In genomic region chr17:76672892-76673291, GRCh38 we compare ENCODE assay signal across 11 cellular contexts. TPM values are rescaled to one million over a fixed set of nuclear protein-coding genes. Genes with fewer than 3 reads are reported as not detected.
DNase-seq lines count a peak whose midpoint lies in the region; ATAC-seq, FAIRE-seq and TF ChIP-seq lines count a peak whose summit lies in the region.
"Had no signal": no experiment of that assay in that cellular context is flagged by ENCODE, and none has a peak within 500 bp of the region (broad histone marks: within the 10 kb centered on the region; RNA-seq: fewer than 3 reads in every experiment).

No MANE protein-coding gene starts in this region.

- no peaks in the 10 kb centered on the region for H3K36me3 ChIP-seq in RWPE2 (ENCODE audit: low read depth)
- no peaks in the 10 kb centered on the region for H3K36me3 ChIP-seq in thyroid gland

- TF ChIP-seq POLR2A in thyroid gland (IDR thresholded peaks at IDR 0.05) = no peak

- H3K4me3 Mint-ChIP-seq in activated naive CD4-positive, alpha-beta T cell treated with anti-CD3 and anti-CD28 coated beads, Interleukin-2, amount 50 U/mL, for 24 hours = peak overlapping the region; percentile 96

- H3K9me3 Mint-ChIP-seq in activated naive CD4-positive, alpha-beta T cell treated with anti-CD3 and anti-CD28 coated beads, Interleukin-2, amount 50 U/mL, for 24 hours = no peaks in the 10 kb centered on the region

- no peak overlapping the region for H3K4me3 ChIP-seq in RWPE2 (ENCODE audit: severe bottlenecking)
- H3K4me3 ChIP-seq in iPS-18c (ENCODE audit: insufficient read depth, low read depth, low read length) = peak overlapping the region; percentile 65; the same call in 1 of the 2 replicates
- no peak overlapping the region for H3K4me3 ChIP-seq in thyroid gland (replicated peaks in 1 of 3)

- intact Hi-C loops in thyroid gland (cut with DNase I) = no loop called here

- H3K4me1 Mint-ChIP-seq in activated naive CD4-positive, alpha-beta T cell treated with anti-CD3 and anti-CD28 coated beads, Interleukin-2, amount 50 U/mL, for 24 hours = peaks cover 36% of the 10 kb centered on the region

- H3K9me3 ChIP-seq in RWPE2 (ENCODE audit: severe bottlenecking) (no peaks in the 10 kb centered on the region), iPS-18c (ENCODE audit: control insufficient read depth, insufficient read depth, low read length) (no peaks in the 10 kb centered on the region), thyroid gland (no peaks in the 10 kb centered on the region)
- H3K9me3 ChIP-seq: tibial nerve had no signal

- H3K4me1 ChIP-seq in RWPE2 (ENCODE audit: insufficient read depth, poor library complexity, severe bottlenecking) (peaks cover 9% of the 10 kb centered on the region), thyroid gland (peaks cover 35 to 61% of the 10 kb centered on the region in 2 donors)

- TF ChIP-seq CTCF in RWPE2 (IDR thresholded peaks at IDR 0.05; ENCODE audit: poor library complexity, severe bottlenecking) (no peak), thyroid gland (IDR thresholded peaks at IDR 0.05) (no peak)

- H3K27me3 Mint-ChIP-seq in activated naive CD4-positive, alpha-beta T cell treated with anti-CD3 and anti-CD28 coated beads, Interleukin-2, amount 50 U/mL, for 24 hours = no peaks in the 10 kb centered on the region

- no peaks in the 10 kb centered on the region for H3K36me3 Mint-ChIP-seq in activated naive CD4-positive, alpha-beta T cell treated with anti-CD3 and anti-CD28 coated beads, Interleukin-2, amount 50 U/mL, for 24 hours

- H3K27ac ChIP-seq in RWPE2 (ENCODE audit: poor library complexity, severe bottlenecking) = peak overlapping the region; percentile 52
- H3K27ac ChIP-seq in thyroid gland = peak overlapping the region in 2 of 3 donors; percentile 2 to 96

- peak overlapping the region; percentile 85 for H3K27ac Mint-ChIP-seq in activated naive CD4-positive, alpha-beta T cell treated with anti-CD3 and anti-CD28 coated beads, Interleukin-2, amount 50 U/mL, for 24 hours

- DNase-seq in activated naive CD4-positive, alpha-beta T cell treated with anti-CD3 and anti-CD28 coated beads, Interleukin-2, amount 50 U/mL, for 16 hours = no peak
- DNase-seq in RWPE2 (ENCODE audit: low spot score) (no peak), thyroid gland (no peak), HTR-8/SVneo (ENCODE audit: insufficient read length, low spot score) (no peak)
- DNase-seq: stimulated activated CD4-positive, alpha-beta T cell treated with anti-CD3 and anti-CD28 coated beads, Interleukin-4, amount 100 ng/mL, for 1 hour had no signal

- no peak for FAIRE-seq in HTR-8/SVneo (lab: Jason Lieb, UNC)

- WGBS in thyroid gland, 2 donors = 95 to 97% methylated on average over 3 of the region's 3 CpGs

- H3K27me3 ChIP-seq in RWPE2 (ENCODE audit: insufficient read depth, poor library complexity, severe bottlenecking) = no peaks in the 10 kb centered on the region
- H3K27me3 ChIP-seq in thyroid gland = no peaks in the 10 kb centered on the region
- H3K27me3 ChIP-seq: tibial nerve had no signal

- ATAC-seq in RWPE2 (ENCODE audit: low read depth) (no peak), HG02678 (IDR thresholded peaks at IDR 0.05; ENCODE audit: unreplicated experiment) (no peak), HG02938 (IDR thresholded peaks at IDR 0.05; ENCODE audit: unreplicated experiment) (no peak)

RNA-seq across cellular contexts. Expression of gene ST6GALNAC1, which starts 29.3 kb away (rescaled TPM):
- total RNA-seq in thyroid gland = 1 to 10 TPM in 2 of 4 donors, under 1 TPM in 2; 0.29 to 7.0 (median 1.1) TPM
- total RNA-seq: RPMI7951 had no signal

RNA-seq across cellular contexts. Expression of gene MXRA7, which starts 37.9 kb away (rescaled TPM):
- total RNA-seq in thyroid gland = 100 to 1,000 TPM; 362 to 576 (median 421) TPM

RNA-seq across cellular contexts. Expression of gene JMJD6, which starts 53.5 kb away (rescaled TPM):
- 10 to 100 TPM; 12.2 to 24.2 (median 20.7) TPM for total RNA-seq in thyroid gland

RNA-seq across cellular contexts. Expression of gene METTL23, which starts 53.7 kb away (rescaled TPM):
- 10 to 100 TPM; 33.6 to 58.3 (median 51.3) TPM for total RNA-seq in thyroid gland
